13 cellular contexts compared by ENCODE assay signal in genomic region chr6:122098091-122098769, GRCh38.
"Had no signal": no experiment of that assay in that cellular context is flagged by ENCODE, and none has a peak within 500 bp of the region (broad histone marks: within the 10 kb centered on the region; RNA-seq: fewer than 3 reads in every experiment).

No MANE protein-coding gene starts in this region.

- DNase-seq: activated CD4-positive, alpha-beta memory T cell treated with anti-CD3 and anti-CD28 coated beads for 36 hours; activated CD4-positive, alpha-beta T cell treated with anti-CD3 and anti-CD28 coated beads for 36 hours; activated CD8-positive, alpha-beta memory T cell treated with anti-CD3 and anti-CD28 coated beads, Interleukin-2, amount 10 ng/mL, durations not matched to agents 7 days and 5 days; heart right ventricle; left ventricle myocardium superior; naive thymus-derived CD4-positive, alpha-beta T cell; pancreas; stimulated activated CD4-positive, alpha-beta T cell treated with anti-CD3 and anti-CD28 coated beads, Interleukin-4, amount 100 ng/mL, for 1 hour; stimulated activated naive CD8-positive, alpha-beta T cell treated with anti-CD3 and anti-CD28 coated beads, Interleukin-15, amount 100 ng/mL, for 72 hours had no signal

- H3K4me3 ChIP-seq: heart right ventricle, pancreas, smooth muscle cell, suprapubic skin had no signal

- ATAC-seq: activated CD4-positive, alpha-beta T cell treated with anti-CD3 and anti-CD28 coated beads for 36 hours; activated CD8-positive, alpha-beta memory T cell treated with anti-CD3 and anti-CD28 coated beads, Interleukin-2, amount 10 ng/mL, durations not matched to agents 7 days and 5 days; heart right ventricle; left ventricle myocardium superior; naive thymus-derived CD4-positive, alpha-beta T cell; pancreas; sciatic nerve; stimulated activated naive CD8-positive, alpha-beta T cell treated with anti-CD3 and anti-CD28 coated beads, Interleukin-15, amount 100 ng/mL, for 72 hours; WTC11 had no signal
